Comparison of ENCODE assay signal across 12 cellular contexts in the genomic region with DNA sequence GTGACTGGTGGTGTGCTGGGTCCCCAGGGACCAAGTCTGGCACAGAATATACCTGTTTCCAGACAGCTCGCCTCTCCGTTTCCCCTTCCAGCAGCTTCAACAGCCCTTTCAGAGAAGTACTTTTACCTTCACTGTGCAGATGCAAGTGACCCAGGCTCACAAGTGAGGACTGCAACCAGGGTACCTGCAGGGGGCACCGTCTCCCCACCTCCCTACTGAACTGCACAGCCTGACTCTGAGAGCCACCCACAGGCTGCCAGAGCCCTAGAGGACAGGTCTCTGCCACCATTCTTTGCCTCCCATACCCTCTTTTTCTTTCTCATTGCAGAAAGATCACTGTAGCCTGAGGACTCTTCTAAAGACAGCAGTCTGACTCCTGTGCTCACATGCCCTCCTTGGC. TPM values are rescaled to one million over a fixed set of nuclear protein-coding genes. Genes with fewer than 3 reads are reported as not detected.
DNase-seq lines count a peak whose midpoint lies in the region; ATAC-seq and TF ChIP-seq lines count a peak whose summit lies in the region.
"Had no signal": no experiment of that assay in that cellular context is flagged by ENCODE, and none has a peak within 500 bp of the region (broad histone marks: within the 10 kb centered on the region; RNA-seq: fewer than 3 reads in every experiment).

No MANE protein-coding gene starts in this region.

- H3K4me1 Mint-ChIP-seq in MCF 10A (ENCODE audit: insufficient read depth, unreplicated experiment) (peaks cover 10% of the 10 kb centered on the region), endodermal cell (peaks cover 30% of the 10 kb centered on the region)
- H3K4me1 Mint-ChIP-seq in T-helper 2 cell treated with Interferon-gamma antibody and Interleukin-4, amounts not matched to agents 5 μg/mL and 100 μg/mL, for 36 hours (ENCODE audit: low read depth), result no peaks in the 10 kb centered on the region

- no peaks in the 10 kb centered on the region for H3K79me2 ChIP-seq in mammary epithelial cell (ENCODE audit: insufficient read depth, low read length)

- H3K36me3 ChIP-seq in mammary epithelial cell (ENCODE audit: insufficient read depth, low read length) (no peaks in the 10 kb centered on the region), MG63 (no peaks in the 10 kb centered on the region; the same call in 1 of the 2 replicates), endodermal cell (ENCODE audit: control insufficient read depth, insufficient read depth, low read length) (no peaks in the 10 kb centered on the region), lower lobe of right lung (no peaks in the 10 kb centered on the region), gastrocnemius medialis (no peaks in the 10 kb centered on the region)

- dilution Hi-C loops in mammary epithelial cell (cut with HindIII; ENCODE audit: low sequenced_read_pairs), result loop anchor here (25.0 kb wide), 1 partner anchor 332 kb away; no protein-coding TSS in a partner anchor

- H3K27me3 Mint-ChIP-seq in MCF 10A (ENCODE audit: insufficient read depth, unreplicated experiment) (peaks cover 32% of the 10 kb centered on the region), endodermal cell (ENCODE audit: insufficient read depth) (peaks cover 9% of the 10 kb centered on the region)
- peaks cover 6% of the 10 kb centered on the region for H3K27me3 Mint-ChIP-seq in T-helper 2 cell treated with Interferon-gamma antibody and Interleukin-4, amounts not matched to agents 5 μg/mL and 100 μg/mL, for 36 hours (ENCODE audit: low read depth)

- no peak for TF ChIP-seq POLR2A in gastrocnemius medialis (IDR thresholded peaks at IDR 0.05)

- H3K9me3 ChIP-seq in mammary epithelial cell (replicated peaks; ENCODE audit: insufficient read depth, low read length) (no peaks in the 10 kb centered on the region), MG63 (no peaks in the 10 kb centered on the region), endodermal cell (ENCODE audit: control insufficient read depth, low read length) (no peaks in the 10 kb centered on the region), lower lobe of right lung (no peaks in the 10 kb centered on the region), gastrocnemius medialis (no peaks in the 10 kb centered on the region)

- in situ Hi-C loops in mammary epithelial cell (cut with MboI; ENCODE audit: low sequenced_read_pairs in 2 of 2), result loop anchor here (10.0 kb wide), 2 partner anchors 195 to 335 kb away; no protein-coding TSS in a partner anchor
- in situ Hi-C loops in gastrocnemius medialis (cut with MboI; ENCODE audit: low sequenced_read_pairs in 4 of 4), result loop anchor here in 3 of 4 donors (10.0 kb wide), 2 partner anchors 205 to 335 kb away; no protein-coding TSS in a partner anchor

- no peak overlapping the region for H3K27ac ChIP-seq in mammary epithelial cell (ENCODE audit: insufficient read depth, low read depth, low read length)
- no peak overlapping the region for H3K27ac ChIP-seq in endodermal cell (ENCODE audit: low read depth, low read length)
- H3K27ac ChIP-seq in lower lobe of right lung, result no peak overlapping the region
- H3K27ac ChIP-seq in gastrocnemius medialis, result no peak overlapping the region
- H3K27ac ChIP-seq: skin epidermis had no signal

- H3K4me2 ChIP-seq in mammary epithelial cell (ENCODE audit: insufficient read depth, low read depth, low read length), result no peak overlapping the region

- peak; percentile 45 for DNase-seq in MCF 10A (ENCODE audit: unreplicated experiment)
- no peak for DNase-seq in mammary epithelial cell
- DNase-seq in MG63, result peak; percentile 40
- DNase-seq in endodermal cell, result peak; percentile 88
- no peak for DNase-seq in lower lobe of right lung
- no peak for DNase-seq in gastrocnemius medialis
- DNase-seq in T-helper 2 cell treated with Interferon-gamma antibody and Interleukin-4, amounts not matched to agents 5 μg/mL and 100 μg/mL, for 36 hours (ENCODE audit: low spot score), result no peak
- DNase-seq: cerebellar nuclear complex, NCI-H1436 had no signal

- intact Hi-C loops in MCF 10A (cut with micrococcal nuclease) (no loop called here), mammary epithelial cell (cut with micrococcal nuclease) (loop anchor here (2.0 to 10.0 kb wide), 2 partner anchors 319 to 895 kb away; no protein-coding TSS in a partner anchor), lower lobe of right lung (cut with DNase I) (no loop called here), gastrocnemius medialis (cut with DNase I; ENCODE audit: low total_unique reads) (no loop called here)

- no peak overlapping the region for H3K27ac Mint-ChIP-seq in MCF 10A (ENCODE audit: low read depth, unreplicated experiment)
- no peak overlapping the region for H3K27ac Mint-ChIP-seq in endodermal cell
- no peak overlapping the region for H3K27ac Mint-ChIP-seq in T-helper 2 cell treated with Interferon-gamma antibody and Interleukin-4, amounts not matched to agents 5 μg/mL and 100 μg/mL, for 36 hours

- no peaks in the 10 kb centered on the region for H4K20me1 ChIP-seq in mammary epithelial cell (ENCODE audit: insufficient read depth, low read length)

- no peaks in the 10 kb centered on the region for H3K36me3 Mint-ChIP-seq in MCF 10A (ENCODE audit: insufficient read depth, unreplicated experiment)
- no peaks in the 10 kb centered on the region for H3K36me3 Mint-ChIP-seq in endodermal cell (ENCODE audit: low read depth)
- no peaks in the 10 kb centered on the region for H3K36me3 Mint-ChIP-seq in T-helper 2 cell treated with Interferon-gamma antibody and Interleukin-4, amounts not matched to agents 5 μg/mL and 100 μg/mL, for 36 hours (ENCODE audit: low read depth)

- TF ChIP-seq CTCF in MCF 10A (IDR thresholded peaks at IDR 0.05; ENCODE audit: unreplicated experiment), result peak; percentile 10
- TF ChIP-seq CTCF in mammary epithelial cell (conservative IDR thresholded peaks at IDR 0.05 in 1 of 2, IDR thresholded peaks at IDR 0.05 in 1 of 2; ENCODE audit: extremely low read depth in 1 of 2, insufficient read depth in 1 of 2, low read depth in 1 of 2, low read length in 2 of 2), result peak in 1 of 2 donors; percentile 28
- TF ChIP-seq CTCF in endodermal cell (conservative IDR thresholded peaks at IDR 0.05), result peak; percentile 83
- no peak for TF ChIP-seq CTCF in lower lobe of right lung (IDR thresholded peaks at IDR 0.05)
- no peak for TF ChIP-seq CTCF in gastrocnemius medialis (IDR thresholded peaks at IDR 0.05 in 4 of 5, conservative IDR thresholded peaks at IDR 0.05 in 1 of 5)

- H3K4me3 Mint-ChIP-seq in MCF 10A (ENCODE audit: unreplicated experiment), result no peak overlapping the region
- H3K4me3 Mint-ChIP-seq in endodermal cell, result no peak overlapping the region
- no peak overlapping the region for H3K4me3 Mint-ChIP-seq in T-helper 2 cell treated with Interferon-gamma antibody and Interleukin-4, amounts not matched to agents 5 μg/mL and 100 μg/mL, for 36 hours

- H3K4me1 ChIP-seq in mammary epithelial cell (ENCODE audit: insufficient read depth, low read length) (peaks cover 14% of the 10 kb centered on the region), endodermal cell (ENCODE audit: control insufficient read depth, insufficient read depth, low read length) (peaks cover 17% of the 10 kb centered on the region), lower lobe of right lung (no peaks in the 10 kb centered on the region), gastrocnemius medialis (peaks cover 9 to 22% of the 10 kb centered on the region in 2 donors)

- H3K9ac ChIP-seq in mammary epithelial cell (ENCODE audit: insufficient read depth, low read length) (no peak overlapping the region), endodermal cell (ENCODE audit: extremely low read depth, low read length, poor library complexity, severe bottlenecking) (no peak overlapping the region)

- 78% methylated on average over 1 of the region's 3 CpGs for WGBS in mammary epithelial cell (ENCODE audit: low coverage, missing lambda C conversion rate)
- WGBS in endodermal cell (ENCODE audit: insufficient coverage in 1 of 2, insufficient read length in 1 of 2), 2 experiments, result 75% methylated on average over 3 of the region's 3 CpGs; no CpG with 5 or more reads in 1 of the 2 experiments

- H2AFZ ChIP-seq in mammary epithelial cell (ENCODE audit: low read depth, low read length), result no peak overlapping the region

- H3K27me3 ChIP-seq in mammary epithelial cell (ENCODE audit: insufficient read depth, low read length), result no peaks in the 10 kb centered on the region
- H3K27me3 ChIP-seq in MG63, result no peaks in the 10 kb centered on the region; the same call in 1 of the 2 replicates
- no peaks in the 10 kb centered on the region for H3K27me3 ChIP-seq in endodermal cell (ENCODE audit: control insufficient read depth, insufficient read depth, low read length, poor library complexity, severe bottlenecking)
- H3K27me3 ChIP-seq in lower lobe of right lung (ENCODE audit: low read depth), result no peaks in the 10 kb centered on the region
- no peaks in the 10 kb centered on the region for H3K27me3 ChIP-seq in gastrocnemius medialis

- POLR2A ChIA-PET in MCF 10A (lab: Yijun Ruan, JAX), result no interaction called here

- H3K9me3 Mint-ChIP-seq in MCF 10A (ENCODE audit: unreplicated experiment), result no peaks in the 10 kb centered on the region
- H3K9me3 Mint-ChIP-seq in endodermal cell, result no peaks in the 10 kb centered on the region
- no peaks in the 10 kb centered on the region for H3K9me3 Mint-ChIP-seq in T-helper 2 cell treated with Interferon-gamma antibody and Interleukin-4, amounts not matched to agents 5 μg/mL and 100 μg/mL, for 36 hours

- BruUV-seq in MCF 10A (replicated peaks; lab: Mats Ljungman, UMichigan) (no TSS peak), mammary epithelial cell (replicated peaks; lab: Mats Ljungman, UMichigan) (no TSS peak)

- H3K4me3 ChIP-seq in mammary epithelial cell (replicated peaks in 1 of 3; ENCODE audit: insufficient read depth in 1 of 3, low read depth in 2 of 3, low read length in 3 of 3) (no peak overlapping the region), MG63 (no peak overlapping the region), endodermal cell (ENCODE audit: low read length) (no peak overlapping the region), lower lobe of right lung (no peak overlapping the region), gastrocnemius medialis (no peak overlapping the region)
- H3K4me3 ChIP-seq: skin epidermis had no signal

- ATAC-seq in lower lobe of right lung, result no peak
- ATAC-seq in HG03095 (IDR thresholded peaks at IDR 0.05; ENCODE audit: unreplicated experiment), result no peak
- no peak for ATAC-seq in gastrocnemius medialis

- CTCF ChIA-PET in MCF 10A (lab: Yijun Ruan, JAX), result interaction anchor here (0.6 to 5.4 kb wide), 12 partner anchors 23 to 861 kb away, joined by 3 to 24 read pairs (median 3); no protein-coding TSS in a partner anchor
- CTCF ChIA-PET in mammary epithelial cell (lab: Charles Lee; ENCODE audit: low non-redundant PET), result no interaction called here

RNA-seq across cellular contexts. Expression of a gene that starts 15.4 kb away (rescaled TPM):
- not detected in 2 replicates for total RNA-seq in MCF 10A (2022)
- total RNA-seq in mammary epithelial cell, result not detected
- polyA plus RNA-seq in mammary epithelial cell, result not detected
- not detected for polyA minus RNA-seq in mammary epithelial cell
- not detected in 2 replicates for total RNA-seq in MG63 (2014; rRNA removed; shearing (Covaris generic); ENCODE audit: low replicate concordance)
- total RNA-seq in endodermal cell, result not detected
- not detected for polyA plus RNA-seq in endodermal cell (2013, experiment 1 of 2)
- polyA plus RNA-seq in endodermal cell (2013, experiment 2 of 2), result not detected
- total RNA-seq in lower lobe of right lung, result not detected
- total RNA-seq in gastrocnemius medialis, result not detected
- total RNA-seq: liver had no signal
- polyA plus RNA-seq: liver had no signal

RNA-seq across cellular contexts. Expression of a gene that starts 45.8 kb away (rescaled TPM):
- not detected in 2 replicates for total RNA-seq in MCF 10A (2022)
- under 1 TPM in 1 of 2 donors, not detected in 1; 0.17 TPM for total RNA-seq in mammary epithelial cell
- 0.05 TPM for polyA plus RNA-seq in mammary epithelial cell
- polyA minus RNA-seq in mammary epithelial cell, result not detected
- not detected in 2 replicates for total RNA-seq in MG63 (2014; rRNA removed; shearing (Covaris generic); ENCODE audit: low replicate concordance)
- total RNA-seq in endodermal cell, result 1 to 10 TPM; 2.5 to 5.9 TPM
- polyA plus RNA-seq in endodermal cell (2013, experiment 1 of 2), result 1.6 TPM
- polyA plus RNA-seq in endodermal cell (2013, experiment 2 of 2), result 0.79 TPM
- total RNA-seq in lower lobe of right lung, result 0.24 TPM
- total RNA-seq in gastrocnemius medialis, result 1 to 10 TPM in 3 of 4 donors, under 1 TPM in 1; 0.56 to 5.2 (median 2.4) TPM

Comparison
In these comparisons a context has a peak if more than half of its experiments do, and no peak if none do; other contexts are left out.
1. DNase-seq: peak in MCF 10A (single experiment), MG63 (single experiment) and endodermal cell (single experiment); none in mammary epithelial cell (single experiment), lower lobe of right lung (single experiment), gastrocnemius medialis (0 of 2) and T-helper 2 cell treated with Interferon-gamma antibody and Interleukin-4, amounts not matched to agents 5 μg/mL and 100 μg/mL, for 36 hours (single experiment).
2. CTCF ChIP-seq: peak in MCF 10A (single experiment) and endodermal cell (single experiment); none in lower lobe of right lung (single experiment) and gastrocnemius medialis (0 of 5).